14 cellular contexts compared by ENCODE assay signal in genomic region chr10:32049113-32049512, GRCh38. TPM values are rescaled to one million over a fixed set of nuclear protein-coding genes. Genes with fewer than 3 reads are reported as not detected.
DNase-seq lines count a peak whose midpoint lies in the region; ATAC-seq and TF ChIP-seq lines count a peak whose summit lies in the region.
"Had no signal": no experiment of that assay in that cellular context is flagged by ENCODE, and none has a peak within 500 bp of the region (broad histone marks: within the 10 kb centered on the region; RNA-seq: fewer than 3 reads in every experiment).

No MANE protein-coding gene starts in this region.

- H3K4me3 Mint-ChIP-seq in osteocyte (ENCODE audit: unreplicated experiment): no peak overlapping the region
- H3K4me3 Mint-ChIP-seq: CD14-positive monocyte; T-helper 1 cell treated with Interleukin-12 subunit alpha and Interleukin-12 subunit beta and Interleukin-4 antibody, amounts not matched to agents 30 μg/mL and 1 μg/mL, for 36 hours had no signal

- TF ChIP-seq EP300 in esophagus muscularis mucosa (IDR thresholded peaks at IDR 0.05): no peak

- H3K9me3 Mint-ChIP-seq in osteocyte (ENCODE audit: unreplicated experiment): no peaks in the 10 kb centered on the region
- H3K9me3 Mint-ChIP-seq: IgD-negative memory B cell; T-helper 1 cell treated with Interleukin-12 subunit alpha and Interleukin-12 subunit beta and Interleukin-4 antibody, amounts not matched to agents 30 μg/mL and 1 μg/mL, for 36 hours had no signal

- H3K27me3 ChIP-seq in esophagus muscularis mucosa: no peaks in the 10 kb centered on the region
- no peaks in the 10 kb centered on the region for H3K27me3 ChIP-seq in MG63
- H3K27me3 ChIP-seq: ascending aorta had no signal

- H3K36me3 ChIP-seq in esophagus muscularis mucosa (peaks cover 4 to 38% (median 21%) of the 10 kb centered on the region in 4 donors), MG63 (peaks cover 69% of the 10 kb centered on the region)

- peaks cover 62 to 92% (median 83%) of the 10 kb centered on the region in 4 donors for H3K4me1 ChIP-seq in esophagus muscularis mucosa

- DNase-seq in EH (ENCODE audit: low read depth): peak; percentile 77
- DNase-seq in RWPE1 (ENCODE audit: low spot score): no peak
- DNase-seq in esophagus muscularis mucosa (ENCODE audit: extremely low spot score): no peak
- no peak for DNase-seq in osteocyte (ENCODE audit: extremely low spot score, unreplicated experiment)
- no peak for DNase-seq in MG63
- no peak for DNase-seq in OCI-M1 (lab: John Stamatoyannopoulos, UW)
- DNase-seq in NCI-H128 (lab: John Stamatoyannopoulos, UW; ENCODE audit: unreplicated experiment): no peak
- DNase-seq: activated CD8-positive, alpha-beta memory T cell treated with anti-CD3 and anti-CD28 coated beads for 24 hours; NCI-H2081 had no signal

- H3K4me1 Mint-ChIP-seq in osteocyte (ENCODE audit: unreplicated experiment): peaks cover 68% of the 10 kb centered on the region

- peak overlapping the region; percentile 43; the same call in 1 of the 2 replicates for H3K27ac ChIP-seq in RWPE1
- peak overlapping the region; percentile 96 to 100 (median 99) for H3K27ac ChIP-seq in esophagus muscularis mucosa (replicated peaks in 1 of 4)

- H3K27ac Mint-ChIP-seq in osteocyte (ENCODE audit: unreplicated experiment): peak overlapping the region; percentile 75
- H3K27ac Mint-ChIP-seq: T-helper 1 cell treated with Interleukin-12 subunit alpha and Interleukin-12 subunit beta and Interleukin-4 antibody, amounts not matched to agents 30 μg/mL and 1 μg/mL, for 36 hours had no signal

- peaks cover 33% of the 10 kb centered on the region for H3K36me3 Mint-ChIP-seq in osteocyte (ENCODE audit: unreplicated experiment)
- H3K36me3 Mint-ChIP-seq: IgD-negative memory B cell had no signal

- TF ChIP-seq POLR2A in esophagus muscularis mucosa (IDR thresholded peaks at IDR 0.05; ENCODE audit: low read depth): no peak

- ATAC-seq in GM21529 (IDR thresholded peaks at IDR 0.05; ENCODE audit: unreplicated experiment): no peak

- 37% methylated on average over 4 of the region's 4 CpGs for WGBS in esophagus muscularis mucosa

- TF ChIP-seq CTCF in RWPE1 (conservative IDR thresholded peaks at IDR 0.05; ENCODE audit: low read depth) (no peak), esophagus muscularis mucosa (IDR thresholded peaks at IDR 0.05) (no peak), osteocyte (IDR thresholded peaks at IDR 0.05) (no peak)

- H3K9me3 ChIP-seq in esophagus muscularis mucosa: no peaks in the 10 kb centered on the region
- no peaks in the 10 kb centered on the region for H3K9me3 ChIP-seq in MG63
- H3K9me3 ChIP-seq: ascending aorta had no signal

- H3K4me3 ChIP-seq in esophagus muscularis mucosa: peak overlapping the region in 1 of 4 donors; percentile 94
- H3K4me3 ChIP-seq in MG63: no peak overlapping the region

- POLR2A ChIA-PET in RWPE1 (lab: Yijun Ruan, JAX; ENCODE audit: low non-redundant PET): no interaction called here

- intact Hi-C loops in esophagus muscularis mucosa (cut with DNase I): no loop called here

- no peaks in the 10 kb centered on the region for H3K27me3 Mint-ChIP-seq in osteocyte (ENCODE audit: unreplicated experiment)
- H3K27me3 Mint-ChIP-seq: IgD-negative memory B cell had no signal

- CTCF ChIA-PET in RWPE1 (lab: Yijun Ruan, JAX): interaction anchor here (0.6 kb wide), 1 partner anchor 1314 kb away, joined by 3 read pairs; no protein-coding TSS in a partner anchor

RNA-seq across cellular contexts. Expression of gene KIF5B, which starts 7.1 kb away (rescaled TPM):
- total RNA-seq in esophagus muscularis mucosa (100 to 1,000 TPM; 253 to 317 (median 298) TPM), osteocyte (103 and 104 TPM in 2 replicates)
- total RNA-seq in MG63 (2014; rRNA removed; shearing (Covaris generic); ENCODE audit: low replicate concordance): 27.7 and 52.2 TPM in 2 replicates
